ENCODE assay signal across 21 cellular contexts in genomic region chr3:197606468-197606867, GRCh38. TPM values are rescaled to one million over a fixed set of nuclear protein-coding genes. Genes with fewer than 3 reads are reported as not detected.
DNase-seq lines count a peak whose midpoint lies in the region; ATAC-seq and TF ChIP-seq lines count a peak whose summit lies in the region.
"Had no signal": no experiment of that assay in that cellular context is flagged by ENCODE, and none has a peak within 500 bp of the region (broad histone marks: within the 10 kb centered on the region; RNA-seq: fewer than 3 reads in every experiment).

No MANE protein-coding gene starts in this region.

- peaks cover 70% of the 10 kb centered on the region for H3K36me3 Mint-ChIP-seq in activated CD8-positive, alpha-beta T cell treated with anti-CD3 and anti-CD28 coated beads, Interleukin-2, amount 10 ng/mL, durations not matched to agents 7 days and 5 days (ENCODE audit: low read depth)
- H3K36me3 Mint-ChIP-seq in activated CD8-positive, alpha-beta T cell treated with anti-CD3 and anti-CD28 coated beads for 36 hours (ENCODE audit: low read depth) = peaks cover 32% of the 10 kb centered on the region
- peaks cover 26% of the 10 kb centered on the region for H3K36me3 Mint-ChIP-seq in CD4-positive, CD25-positive, alpha-beta regulatory T cell
- peaks cover 70% of the 10 kb centered on the region for H3K36me3 Mint-ChIP-seq in endothelial cell (ENCODE audit: low read depth, unreplicated experiment)
- H3K36me3 Mint-ChIP-seq in stimulated activated memory B cell treated with anti-CD40 and anti-IgM and Interleukin-4, amounts not matched to agents 10 μg/mL and 1 μg/mL and 100 μg/mL, for 72 hours = peaks cover 60% of the 10 kb centered on the region

- peak; percentile 16 for DNase-seq in activated CD8-positive, alpha-beta T cell treated with anti-CD3 and anti-CD28 coated beads, Interleukin-2, amount 10 ng/mL, durations not matched to agents 7 days and 5 days
- no peak for DNase-seq in activated CD8-positive, alpha-beta T cell treated with anti-CD3 and anti-CD28 coated beads for 36 hours
- no peak for DNase-seq in CD4-positive, CD25-positive, alpha-beta regulatory T cell
- DNase-seq in endothelial cell (ENCODE audit: low spot score) (no peak), H4 (ENCODE audit: low spot score) (no peak)
- DNase-seq in stimulated activated CD4-positive, alpha-beta T cell treated with anti-CD3 and anti-CD28 coated beads, Interleukin-4, amount 100 ng/mL, for 1 hour = no peak
- DNase-seq: Calu3; CD4-positive, alpha-beta T cell; CD8-positive, alpha-beta memory T cell; DMS53; DMS79 treated with DMSO at 0.1 percent for 48 hours; GF-D8; GOT3; H9 had no signal

- no peaks in the 10 kb centered on the region for H3K27me3 Mint-ChIP-seq in activated CD8-positive, alpha-beta T cell treated with anti-CD3 and anti-CD28 coated beads, Interleukin-2, amount 10 ng/mL, durations not matched to agents 7 days and 5 days (ENCODE audit: low read depth)
- H3K27me3 Mint-ChIP-seq in activated CD8-positive, alpha-beta T cell treated with anti-CD3 and anti-CD28 coated beads for 36 hours = no peaks in the 10 kb centered on the region
- no peaks in the 10 kb centered on the region for H3K27me3 Mint-ChIP-seq in CD4-positive, CD25-positive, alpha-beta regulatory T cell
- peaks cover 1% of the 10 kb centered on the region for H3K27me3 Mint-ChIP-seq in endothelial cell (ENCODE audit: unreplicated experiment)
- no peaks in the 10 kb centered on the region for H3K27me3 Mint-ChIP-seq in stimulated activated memory B cell treated with anti-CD40 and anti-IgM and Interleukin-4, amounts not matched to agents 10 μg/mL and 1 μg/mL and 100 μg/mL, for 72 hours
- H3K27me3 Mint-ChIP-seq: B cell; CD4-positive, alpha-beta T cell; CD8-positive, alpha-beta memory T cell had no signal

- H3K4me3 ChIP-seq in CD4-positive, CD25-positive, alpha-beta regulatory T cell (ENCODE audit: low read depth, low read length) = no peak overlapping the region
- H3K4me3 ChIP-seq: BLaER1 had no signal

- no peak overlapping the region for H3K4me3 Mint-ChIP-seq in activated CD8-positive, alpha-beta T cell treated with anti-CD3 and anti-CD28 coated beads, Interleukin-2, amount 10 ng/mL, durations not matched to agents 7 days and 5 days
- no peak overlapping the region for H3K4me3 Mint-ChIP-seq in activated CD8-positive, alpha-beta T cell treated with anti-CD3 and anti-CD28 coated beads for 36 hours
- no peak overlapping the region for H3K4me3 Mint-ChIP-seq in CD4-positive, CD25-positive, alpha-beta regulatory T cell
- H3K4me3 Mint-ChIP-seq in endothelial cell (ENCODE audit: unreplicated experiment) = peak overlapping the region; percentile 15
- H3K4me3 Mint-ChIP-seq in stimulated activated memory B cell treated with anti-CD40 and anti-IgM and Interleukin-4, amounts not matched to agents 10 μg/mL and 1 μg/mL and 100 μg/mL, for 72 hours = no peak overlapping the region
- H3K4me3 Mint-ChIP-seq: B cell; CD4-positive, alpha-beta T cell; CD8-positive, alpha-beta memory T cell; H9 had no signal

- H3K4me1 Mint-ChIP-seq in activated CD8-positive, alpha-beta T cell treated with anti-CD3 and anti-CD28 coated beads, Interleukin-2, amount 10 ng/mL, durations not matched to agents 7 days and 5 days (ENCODE audit: low read depth) = peaks cover 14% of the 10 kb centered on the region
- peaks cover 8% of the 10 kb centered on the region for H3K4me1 Mint-ChIP-seq in activated CD8-positive, alpha-beta T cell treated with anti-CD3 and anti-CD28 coated beads for 36 hours (ENCODE audit: low read depth)
- peaks cover 8 to 23% (median 15%) of the 10 kb centered on the region in 4 donors for H3K4me1 Mint-ChIP-seq in CD4-positive, CD25-positive, alpha-beta regulatory T cell
- H3K4me1 Mint-ChIP-seq in endothelial cell (ENCODE audit: unreplicated experiment) = no peaks in the 10 kb centered on the region
- H3K4me1 Mint-ChIP-seq in stimulated activated memory B cell treated with anti-CD40 and anti-IgM and Interleukin-4, amounts not matched to agents 10 μg/mL and 1 μg/mL and 100 μg/mL, for 72 hours = peaks cover 4% of the 10 kb centered on the region
- H3K4me1 Mint-ChIP-seq: B cell, H9 had no signal

- TF ChIP-seq CTCF in activated CD8-positive, alpha-beta T cell treated with anti-CD3 and anti-CD28 coated beads for 36 hours (IDR thresholded peaks at IDR 0.05) = no peak
- no peak for TF ChIP-seq CTCF in endothelial cell (IDR thresholded peaks at IDR 0.05; ENCODE audit: unreplicated experiment)

- H3K9me3 ChIP-seq in CD4-positive, CD25-positive, alpha-beta regulatory T cell (ENCODE audit: control insufficient read depth in 2 of 2, low read length in 2 of 2) = no peaks in the 10 kb centered on the region

- no peak overlapping the region for H3K27ac ChIP-seq in CD4-positive, CD25-positive, alpha-beta regulatory T cell (ENCODE audit: insufficient read depth, low read length, poor library complexity, severe bottlenecking)
- H3K27ac ChIP-seq: 22Rv1, BLaER1, C4-2B had no signal

- intact Hi-C loops in activated CD8-positive, alpha-beta T cell treated with anti-CD3 and anti-CD28 coated beads for 36 hours (cut with micrococcal nuclease) = no loop called here

- CTCF ChIA-PET in activated CD8-positive, alpha-beta T cell treated with anti-CD3 and anti-CD28 coated beads, Interleukin-2, amount 10 ng/mL, durations not matched to agents 7 days and 5 days (lab: Charles Lee) = interaction anchor here (11.2 kb wide), 1 partner anchor 7 kb away, joined by 136 read pairs; no protein-coding TSS in a partner anchor
- CTCF ChIA-PET in activated CD8-positive, alpha-beta T cell treated with anti-CD3 and anti-CD28 coated beads for 36 hours (lab: Charles Lee) = interaction anchor here (8.1 kb wide), 1 partner anchor 7 kb away, joined by 96 read pairs; no protein-coding TSS in a partner anchor

- no peak for ATAC-seq in activated CD8-positive, alpha-beta T cell treated with anti-CD3 and anti-CD28 coated beads, Interleukin-2, amount 10 ng/mL, durations not matched to agents 7 days and 5 days
- no peak for ATAC-seq in activated CD8-positive, alpha-beta T cell treated with anti-CD3 and anti-CD28 coated beads for 36 hours
- no peak for ATAC-seq in CD4-positive, CD25-positive, alpha-beta regulatory T cell (ENCODE audit: low read depth in 2 of 2)
- ATAC-seq in stimulated activated memory B cell treated with anti-CD40 and anti-IgM and Interleukin-4, amounts not matched to agents 10 μg/mL and 1 μg/mL and 100 μg/mL, for 72 hours = no peak
- ATAC-seq: HCT116 had no signal

- H3K27ac Mint-ChIP-seq in activated CD8-positive, alpha-beta T cell treated with anti-CD3 and anti-CD28 coated beads, Interleukin-2, amount 10 ng/mL, durations not matched to agents 7 days and 5 days = peak overlapping the region; percentile 31
- no peak overlapping the region for H3K27ac Mint-ChIP-seq in activated CD8-positive, alpha-beta T cell treated with anti-CD3 and anti-CD28 coated beads for 36 hours
- peak overlapping the region in 2 of 3 donors; percentile 58 to 76 for H3K27ac Mint-ChIP-seq in CD4-positive, CD25-positive, alpha-beta regulatory T cell
- H3K27ac Mint-ChIP-seq in endothelial cell (ENCODE audit: unreplicated experiment) = no peak overlapping the region
- peak overlapping the region; percentile 8 for H3K27ac Mint-ChIP-seq in stimulated activated memory B cell treated with anti-CD40 and anti-IgM and Interleukin-4, amounts not matched to agents 10 μg/mL and 1 μg/mL and 100 μg/mL, for 72 hours
- H3K27ac Mint-ChIP-seq: B cell; CD4-positive, alpha-beta T cell; H9 had no signal

- H3K36me3 ChIP-seq in CD4-positive, CD25-positive, alpha-beta regulatory T cell (ENCODE audit: control insufficient read depth, insufficient read depth, low read length) = peaks cover 25% of the 10 kb centered on the region

- no peaks in the 10 kb centered on the region for H3K27me3 ChIP-seq in CD4-positive, CD25-positive, alpha-beta regulatory T cell (ENCODE audit: control insufficient read depth, insufficient read depth, low read length)
- H3K27me3 ChIP-seq: BLaER1 had no signal

- POLR2A ChIA-PET in activated CD8-positive, alpha-beta T cell treated with anti-CD3 and anti-CD28 coated beads, Interleukin-2, amount 10 ng/mL, durations not matched to agents 7 days and 5 days (lab: Charles Lee) = no interaction called here
- POLR2A ChIA-PET in activated CD8-positive, alpha-beta T cell treated with anti-CD3 and anti-CD28 coated beads for 36 hours (lab: Charles Lee) = no interaction called here

- no peaks in the 10 kb centered on the region for H3K9me3 Mint-ChIP-seq in activated CD8-positive, alpha-beta T cell treated with anti-CD3 and anti-CD28 coated beads, Interleukin-2, amount 10 ng/mL, durations not matched to agents 7 days and 5 days (ENCODE audit: insufficient read depth)
- H3K9me3 Mint-ChIP-seq in activated CD8-positive, alpha-beta T cell treated with anti-CD3 and anti-CD28 coated beads for 36 hours = no peaks in the 10 kb centered on the region
- no peaks in the 10 kb centered on the region for H3K9me3 Mint-ChIP-seq in CD4-positive, CD25-positive, alpha-beta regulatory T cell
- no peaks in the 10 kb centered on the region for H3K9me3 Mint-ChIP-seq in endothelial cell (ENCODE audit: unreplicated experiment)
- no peaks in the 10 kb centered on the region for H3K9me3 Mint-ChIP-seq in stimulated activated memory B cell treated with anti-CD40 and anti-IgM and Interleukin-4, amounts not matched to agents 10 μg/mL and 1 μg/mL and 100 μg/mL, for 72 hours
- H3K9me3 Mint-ChIP-seq: CD4-positive, alpha-beta T cell; CD8-positive, alpha-beta memory T cell had no signal

- no peaks in the 10 kb centered on the region for H3K4me1 ChIP-seq in CD4-positive, CD25-positive, alpha-beta regulatory T cell (ENCODE audit: control insufficient read depth, insufficient read depth, low read length, poor library complexity, severe bottlenecking)
- H3K4me1 ChIP-seq: BLaER1 had no signal

RNA-seq across cellular contexts. Expression of gene BDH1, which starts 50.7 kb away (rescaled TPM):
- 100 to 1,000 TPM; 166 to 171 TPM for total RNA-seq in activated CD8-positive, alpha-beta T cell treated with anti-CD3 and anti-CD28 coated beads, Interleukin-2, amount 10 ng/mL, durations not matched to agents 7 days and 5 days
- 100 to 1,000 TPM; 118 to 126 TPM for total RNA-seq in activated CD8-positive, alpha-beta T cell treated with anti-CD3 and anti-CD28 coated beads for 36 hours
- 20.3 TPM for total RNA-seq in CD4-positive, CD25-positive, alpha-beta regulatory T cell
- polyA plus RNA-seq in CD4-positive, CD25-positive, alpha-beta regulatory T cell = 10 to 100 TPM; 13.5 to 29.8 (median 22.2) TPM
- 4.7 TPM for total RNA-seq in endothelial cell (ENCODE audit: unreplicated experiment)
- total RNA-seq in H4 (2014; rRNA removed; shearing (Covaris generic)) = 4.9 and 9.4 TPM in 2 replicates
- total RNA-seq: G401 had no signal

Comparison
In these comparisons a context has a peak if more than half of its experiments do, and no peak if none do; other contexts are left out.
1. H3K27ac Mint-ChIP-seq: peak in activated CD8-positive, alpha-beta T cell treated with anti-CD3 and anti-CD28 coated beads, Interleukin-2, amount 10 ng/mL, durations not matched to agents 7 days and 5 days (single experiment), CD4-positive, CD25-positive, alpha-beta regulatory T cell (2 of 3) and stimulated activated memory B cell treated with anti-CD40 and anti-IgM and Interleukin-4, amounts not matched to agents 10 μg/mL and 1 μg/mL and 100 μg/mL, for 72 hours (single experiment); none in activated CD8-positive, alpha-beta T cell treated with anti-CD3 and anti-CD28 coated beads for 36 hours (single experiment) and endothelial cell (single experiment).